Comparison of ENCODE assay signal across 20 cellular contexts in genomic region chr1:32855861-32856617, GRCh38. TPM values are rescaled to one million over a fixed set of nuclear protein-coding genes. Genes with fewer than 3 reads are reported as not detected.
DNase-seq lines count a peak whose midpoint lies in the region; ATAC-seq and TF ChIP-seq lines count a peak whose summit lies in the region.
"Had no signal": no experiment of that assay in that cellular context is flagged by ENCODE, and none has a peak within 500 bp of the region (broad histone marks: within the 10 kb centered on the region; RNA-seq: fewer than 3 reads in every experiment).

No MANE protein-coding gene starts in this region.

- H3K4me3 ChIP-seq in A673 (ENCODE audit: low read depth, low read length, poor library complexity, severe bottlenecking), result no peak overlapping the region
- H3K4me3 ChIP-seq in GM23338, result no peak overlapping the region
- H3K4me3 ChIP-seq: BLaER1 had no signal

- BruUV-seq in A673 (replicated peaks; lab: Mats Ljungman, UMichigan), result TSS peak; percentile 11

- H3K4me2 ChIP-seq in GM23338, result no peak overlapping the region
- H3K4me2 ChIP-seq: BLaER1 had no signal

- H3K9me2 ChIP-seq in GM23338 (ENCODE audit: insufficient read depth), result no peaks in the 10 kb centered on the region

- intact Hi-C loops in A673 (cut with micrococcal nuclease; ENCODE audit: unreplicated experiment), result no loop called here
- intact Hi-C loops in left colon (cut with DNase I, micrococcal nuclease), result no loop called here
- intact Hi-C loops in activated CD4-positive, alpha-beta memory T cell treated with anti-CD3 and anti-CD28 coated beads for 36 hours (cut with micrococcal nuclease), result no loop called here

- H3K4me1 ChIP-seq in A673 (ENCODE audit: insufficient read depth, low read length, poor library complexity, severe bottlenecking), result no peaks in the 10 kb centered on the region
- H3K4me1 ChIP-seq in GM23338 (ENCODE audit: insufficient read depth), result no peaks in the 10 kb centered on the region
- H3K4me1 ChIP-seq: BLaER1, Caco-2 had no signal

- H3K27me3 ChIP-seq in A673 (replicated peaks; ENCODE audit: insufficient read depth, low read depth, low read length, poor library complexity) (no peaks in the 10 kb centered on the region), GM23338 (ENCODE audit: insufficient read depth) (no peaks in the 10 kb centered on the region)
- H3K27me3 ChIP-seq: BLaER1 had no signal

- H3K27ac ChIP-seq in A673 (ENCODE audit: low read depth, low read length, poor library complexity, severe bottlenecking) (no peak overlapping the region), GM23338 (ENCODE audit: low read depth) (no peak overlapping the region)
- H3K27ac ChIP-seq: BLaER1, C4-2B had no signal

- H3K9me3 Mint-ChIP-seq in GM23338, result no peaks in the 10 kb centered on the region
- no peaks in the 10 kb centered on the region for H3K9me3 Mint-ChIP-seq in activated CD4-positive, alpha-beta memory T cell treated with anti-CD3 and anti-CD28 coated beads for 36 hours
- H3K9me3 Mint-ChIP-seq: CD4-positive, CD25-positive, alpha-beta regulatory T cell; CD8-positive, alpha-beta T cell; HFFc6 had no signal

- no peak overlapping the region for H3K4me3 Mint-ChIP-seq in GM23338
- no peak overlapping the region for H3K4me3 Mint-ChIP-seq in activated CD4-positive, alpha-beta memory T cell treated with anti-CD3 and anti-CD28 coated beads for 36 hours
- H3K4me3 Mint-ChIP-seq: B cell; CD4-positive, CD25-positive, alpha-beta regulatory T cell; CD8-positive, alpha-beta T cell; HFFc6 had no signal

- no peak for TF ChIP-seq EP300 in Ishikawa (IDR thresholded peaks at IDR 0.05; ENCODE audit: borderline replicate concordance)

- no peak overlapping the region for H2AFZ ChIP-seq in GM23338

- ATAC-seq in GM23338 (no peak), left colon (peak; percentile 97)
- ATAC-seq: CD8-positive, alpha-beta T cell had no signal

- no peaks in the 10 kb centered on the region for H3K9me3 ChIP-seq in A673 (ENCODE audit: low read depth, low read length, poor library complexity, severe bottlenecking)
- H3K9me3 ChIP-seq: BLaER1, Caco-2 had no signal

- no peak overlapping the region for H3K27ac Mint-ChIP-seq in GM23338
- no peak overlapping the region for H3K27ac Mint-ChIP-seq in activated CD4-positive, alpha-beta memory T cell treated with anti-CD3 and anti-CD28 coated beads for 36 hours
- H3K27ac Mint-ChIP-seq: B cell; CD4-positive, CD25-positive, alpha-beta regulatory T cell; CD8-positive, alpha-beta T cell; HFFc6 had no signal

- CTCF ChIA-PET in A673 (lab: Charles Lee), result no interaction called here
- CTCF ChIA-PET in activated CD4-positive, alpha-beta memory T cell treated with anti-CD3 and anti-CD28 coated beads for 36 hours (lab: Charles Lee), result no interaction called here

- TF ChIP-seq RAD21 in Ishikawa (IDR thresholded peaks at IDR 0.05; ENCODE audit: low read depth), result no peak

- DNase-seq in A673 (ENCODE audit: low spot score), result no peak
- no peak for DNase-seq in GM23338 (ENCODE audit: low spot score)
- no peak for DNase-seq in left colon
- DNase-seq in activated CD4-positive, alpha-beta memory T cell treated with anti-CD3 and anti-CD28 coated beads for 36 hours, result no peak
- DNase-seq in NCI-H2081 (lab: John Stamatoyannopoulos, UW), result no peak
- no peak for DNase-seq in NCI-H187 treated with DMSO at 0.1 percent for 48 hours (lab: John Stamatoyannopoulos, UW)
- no peak for DNase-seq in activated naive CD4-positive, alpha-beta T cell treated with anti-CD3 and anti-CD28 coated beads, Interleukin-2, amount 50 U/mL, for 16 hours
- DNase-seq: Caco-2; CD4-positive, CD25-positive, alpha-beta regulatory T cell; CD8-positive, alpha-beta T cell; DMS153; DND-41; H7; HCEC 1CT; HFFc6 had no signal

- TF ChIP-seq CTCF in A673 (conservative IDR thresholded peaks at IDR 0.05; ENCODE audit: low read depth, low read length), result no peak
- TF ChIP-seq CTCF in GM23338 (conservative IDR thresholded peaks at IDR 0.05; ENCODE audit: low read depth in 2 of 2), result no peak

- peaks cover 30% of the 10 kb centered on the region for H3K36me3 ChIP-seq in A673 (ENCODE audit: insufficient read depth, low read length, poor library complexity, severe bottlenecking)
- peaks cover 11% of the 10 kb centered on the region; the same call in 1 of the 2 replicates for H3K36me3 ChIP-seq in GM23338 (ENCODE audit: insufficient read depth)

- peaks cover 3% of the 10 kb centered on the region for H3K27me3 Mint-ChIP-seq in GM23338 (ENCODE audit: insufficient read depth, low read depth, poor library complexity)
- no peaks in the 10 kb centered on the region for H3K27me3 Mint-ChIP-seq in activated CD4-positive, alpha-beta memory T cell treated with anti-CD3 and anti-CD28 coated beads for 36 hours
- H3K27me3 Mint-ChIP-seq: B cell; CD4-positive, CD25-positive, alpha-beta regulatory T cell had no signal

- H3K79me2 ChIP-seq in GM23338 (replicated peaks; ENCODE audit: insufficient read depth), result no peaks in the 10 kb centered on the region

- H3K4me1 Mint-ChIP-seq in GM23338, result no peaks in the 10 kb centered on the region; the same call in 2 of the 3 replicates
- no peaks in the 10 kb centered on the region for H3K4me1 Mint-ChIP-seq in activated CD4-positive, alpha-beta memory T cell treated with anti-CD3 and anti-CD28 coated beads for 36 hours (ENCODE audit: low read depth)
- H3K4me1 Mint-ChIP-seq: B cell had no signal

- H3F3A ChIP-seq in GM23338 (replicated peaks; ENCODE audit: low read depth), result no peaks in the 10 kb centered on the region

- peaks cover 40% of the 10 kb centered on the region for H3K36me3 Mint-ChIP-seq in GM23338 (ENCODE audit: low read depth)
- peaks cover 22% of the 10 kb centered on the region for H3K36me3 Mint-ChIP-seq in activated CD4-positive, alpha-beta memory T cell treated with anti-CD3 and anti-CD28 coated beads for 36 hours

- POLR2A ChIA-PET in A673 (lab: Charles Lee; ENCODE audit: low non-redundant PET), result no interaction called here
- POLR2A ChIA-PET in activated CD4-positive, alpha-beta memory T cell treated with anti-CD3 and anti-CD28 coated beads for 36 hours (lab: Charles Lee), result no interaction called here

- peaks cover 14% of the 10 kb centered on the region; the same call in 1 of the 2 replicates for H4K20me1 ChIP-seq in GM23338 (replicated peaks; ENCODE audit: insufficient read depth)
- H4K20me1 ChIP-seq: BLaER1 had no signal

TF ChIP-seq in Ishikawa, 13 proteins besides CTCF, POLR2A, EP300 and RAD21:
- TF ChIP-seq REST (IDR thresholded peaks at IDR 0.05; ENCODE audit: low read depth) (peak; percentile 31; the same call in 1 of the 2 replicates), MAX (IDR thresholded peaks at IDR 0.05) (no peak)

RNA-seq across cellular contexts. Expression of gene FNDC5, which starts 14.7 kb away (rescaled TPM):
- total RNA-seq in A673 (2021) (1.2 and 1.3 TPM in 2 replicates), left colon (under 1 TPM; 0.22 to 0.85 TPM)
- 1.7 and 2.0 TPM in 2 replicates for total RNA-seq in GM23338 (2014; rRNA removed; shearing (Covaris generic))
- 0.28 and 1.0 TPM in 2 replicates for polyA plus RNA-seq in GM23338 (2016; fragmentation: Nextera tagmentation; extraction: Ambion mirVana)
- total RNA-seq in activated CD4-positive, alpha-beta memory T cell treated with anti-CD3 and anti-CD28 coated beads for 36 hours, result not detected
- total RNA-seq: A172; CD4-positive, CD25-positive, alpha-beta regulatory T cell; CD8-positive, alpha-beta T cell had no signal
- polyA plus RNA-seq: CD4-positive, CD25-positive, alpha-beta regulatory T cell had no signal

RNA-seq across cellular contexts. Expression of gene HPCA, which starts 30.3 kb away (rescaled TPM):
- total RNA-seq in A673 (2021), result 0.69 and 0.98 TPM in 2 replicates
- total RNA-seq in GM23338 (2014; rRNA removed; shearing (Covaris generic)), result 0.35 and 0.62 TPM in 2 replicates
- polyA plus RNA-seq in GM23338 (2016; fragmentation: Nextera tagmentation; extraction: Ambion mirVana), result 0.82 and 1.4 TPM in 2 replicates
- total RNA-seq in left colon, result 1 to 10 TPM; 1.5 to 1.9 TPM
- under 1 TPM in 1 of 2 experiments, not detected in 1; 0.29 TPM for total RNA-seq in activated CD4-positive, alpha-beta memory T cell treated with anti-CD3 and anti-CD28 coated beads for 36 hours
- total RNA-seq: A172; B cell; Caco-2; CD4-positive, CD25-positive, alpha-beta regulatory T cell; CD8-positive, alpha-beta T cell had no signal
- polyA plus RNA-seq: CD4-positive, CD25-positive, alpha-beta regulatory T cell had no signal

RNA-seq across cellular contexts. Expression of gene S100PBP, which starts 38.6 kb away (rescaled TPM):
- total RNA-seq in A673 (2021) (66.1 and 69.3 TPM in 2 replicates), left colon (10 to 100 TPM; 29.1 to 29.5 TPM)
- 60.5 and 65.2 TPM in 2 replicates for total RNA-seq in GM23338 (2014; rRNA removed; shearing (Covaris generic))
- polyA plus RNA-seq in GM23338 (2016; fragmentation: Nextera tagmentation; extraction: Ambion mirVana), result 21.9 and 30.6 TPM in 2 replicates
- total RNA-seq in activated CD4-positive, alpha-beta memory T cell treated with anti-CD3 and anti-CD28 coated beads for 36 hours, result 10 to 100 TPM; 30.4 to 32.7 TPM

RNA-seq across cellular contexts. Expression of gene YARS1, which starts 38.9 kb away (rescaled TPM):
- 262 and 299 TPM in 2 replicates for total RNA-seq in A673 (2021)
- 158 and 182 TPM in 2 replicates for total RNA-seq in GM23338 (2014; rRNA removed; shearing (Covaris generic))
- 132 and 134 TPM in 2 replicates for polyA plus RNA-seq in GM23338 (2016; fragmentation: Nextera tagmentation; extraction: Ambion mirVana)
- total RNA-seq in left colon, result 10 to 100 TPM; 41.7 to 88.3 TPM
- 100 to 1,000 TPM; 208 to 213 TPM for total RNA-seq in activated CD4-positive, alpha-beta memory T cell treated with anti-CD3 and anti-CD28 coated beads for 36 hours

RNA-seq across cellular contexts. Expression of gene TMEM54, which starts 45.1 kb away (rescaled TPM):
- 3.2 and 4.8 TPM in 2 replicates for total RNA-seq in A673 (2021)
- 11.7 and 13.6 TPM in 2 replicates for total RNA-seq in GM23338 (2014; rRNA removed; shearing (Covaris generic))
- 8.8 and 11.2 TPM in 2 replicates for polyA plus RNA-seq in GM23338 (2016; fragmentation: Nextera tagmentation; extraction: Ambion mirVana)
- 100 to 1,000 TPM; 739 to 855 TPM for total RNA-seq in left colon
- total RNA-seq in activated CD4-positive, alpha-beta memory T cell treated with anti-CD3 and anti-CD28 coated beads for 36 hours, result 1 to 10 TPM; 3.6 to 4.0 TPM
- total RNA-seq: B cell; CD4-positive, CD25-positive, alpha-beta regulatory T cell; CD8-positive, alpha-beta T cell had no signal
- polyA plus RNA-seq: CD4-positive, CD25-positive, alpha-beta regulatory T cell had no signal
